Comparison of ENCODE assay signal across 21 cellular contexts in genomic region chr17:10771142-10771541, GRCh38. TPM values are rescaled to one million over a fixed set of nuclear protein-coding genes. Genes with fewer than 3 reads are reported as not detected.
DNase-seq lines count a peak whose midpoint lies in the region; ATAC-seq and TF ChIP-seq lines count a peak whose summit lies in the region.
"Had no signal": no experiment of that assay in that cellular context is flagged by ENCODE, and none has a peak within 500 bp of the region (broad histone marks: within the 10 kb centered on the region; RNA-seq: fewer than 3 reads in every experiment).

No MANE protein-coding gene starts in this region.

- 90% methylated on average over 2 of the region's 2 CpGs for WGBS in prostate gland

- BruUV-seq in PC-3 (replicated peaks; lab: Mats Ljungman, UMichigan): no TSS peak

- no peaks in the 10 kb centered on the region for H3K9me3 ChIP-seq in PC-3 (ENCODE audit: low read length)
- H3K9me3 ChIP-seq in prostate gland: no peaks in the 10 kb centered on the region

- H3K9ac ChIP-seq in PC-3 (ENCODE audit: low read length): no peak overlapping the region
- H3K9ac ChIP-seq: GM23248 had no signal

- no peak for TF ChIP-seq POLR2A in prostate gland (IDR thresholded peaks at IDR 0.05)

- H3K36me3 ChIP-seq in PC-3 (ENCODE audit: low read depth, low read length) (no peaks in the 10 kb centered on the region; the same call in 1 of the 2 replicates), prostate gland (no peaks in the 10 kb centered on the region)

- TF ChIP-seq CTCF in PC-3 (conservative IDR thresholded peaks at IDR 0.05; ENCODE audit: low read depth, low read length): no peak
- no peak for TF ChIP-seq CTCF in chondrocyte (IDR thresholded peaks at IDR 0.05)
- TF ChIP-seq CTCF in nephron progenitor cell (IDR thresholded peaks at IDR 0.05): no peak
- no peak for TF ChIP-seq CTCF in prostate gland (IDR thresholded peaks at IDR 0.05)

- no peaks in the 10 kb centered on the region for H4K20me1 ChIP-seq in PC-3 (ENCODE audit: low read length)

- H3K79me2 ChIP-seq in PC-3 (ENCODE audit: low read length): no peaks in the 10 kb centered on the region

- DNase-seq in PC-3 (peak; percentile 5), chondrocyte (ENCODE audit: low spot score) (peak; percentile 35), nephron progenitor cell (no peak), ureter (ENCODE audit: low spot score) (peak; percentile 64), prostate gland (ENCODE audit: low spot score) (no peak)
- DNase-seq: C1 segment of cervical spinal cord; Calu3; CD4-positive, alpha-beta memory T cell; COR-L47; DMS53; DMS79 treated with DMSO at 0.1 percent for 48 hours; GF-D8; GM23248; H7; HCEC 1CT had no signal

- intact Hi-C loops in PC-3 (cut with micrococcal nuclease) (no loop called here), prostate gland (cut with DNase I) (no loop called here)

- no peaks in the 10 kb centered on the region for H3K4me1 ChIP-seq in PC-3 (ENCODE audit: insufficient read depth, low read length)
- H3K4me1 ChIP-seq in prostate gland (replicated peaks): no peaks in the 10 kb centered on the region

- H3K36me3 Mint-ChIP-seq in chondrocyte (ENCODE audit: low read depth): peaks cover 7% of the 10 kb centered on the region
- peaks cover 15% of the 10 kb centered on the region for H3K36me3 Mint-ChIP-seq in nephron progenitor cell (ENCODE audit: low read depth)

- H3F3A ChIP-seq in PC-3 (ENCODE audit: low read length, unreplicated experiment): no peaks in the 10 kb centered on the region

- CTCF ChIA-PET in PC-3 (lab: Charles Lee): no interaction called here

- H3K27me3 ChIP-seq in PC-3 (ENCODE audit: low read length): no peaks in the 10 kb centered on the region
- no peaks in the 10 kb centered on the region for H3K27me3 ChIP-seq in prostate gland (replicated peaks; ENCODE audit: insufficient read depth)

- H2AFZ ChIP-seq in PC-3 (ENCODE audit: low read length): no peak overlapping the region
- H2AFZ ChIP-seq: GM23248 had no signal

- H3K4me1 Mint-ChIP-seq in chondrocyte (ENCODE audit: low read depth) (no peaks in the 10 kb centered on the region), nephron progenitor cell (peaks cover 42% of the 10 kb centered on the region)
- H3K4me1 Mint-ChIP-seq: CD4-positive, alpha-beta memory T cell had no signal

- H3K27ac Mint-ChIP-seq in chondrocyte (ENCODE audit: unreplicated experiment) (no peak overlapping the region), nephron progenitor cell (peak overlapping the region; percentile 68)
- H3K27ac Mint-ChIP-seq: CD4-positive, alpha-beta memory T cell had no signal

- H3K27ac ChIP-seq in PC-3 (ENCODE audit: low read length): no peak overlapping the region
- peak overlapping the region in 1 of 2 donors; percentile 48 for H3K27ac ChIP-seq in prostate gland
- H3K27ac ChIP-seq: GM23248 had no signal

- no peak for ATAC-seq in PC-3
- no peak for ATAC-seq in GM21723 (IDR thresholded peaks at IDR 0.05; ENCODE audit: unreplicated experiment)

- H3K4me3 ChIP-seq in PC-3 (ENCODE audit: low read length): no peak overlapping the region
- H3K4me3 ChIP-seq in prostate gland: no peak overlapping the region
- H3K4me3 ChIP-seq: GM23248 had no signal

- H3K9me2 ChIP-seq in PC-3 (replicated peaks; ENCODE audit: low read length): no peaks in the 10 kb centered on the region

- H3K4me2 ChIP-seq in PC-3 (ENCODE audit: low read length): no peak overlapping the region

- H3K4me3 Mint-ChIP-seq in chondrocyte (ENCODE audit: unreplicated experiment) (no peak overlapping the region), nephron progenitor cell (no peak overlapping the region)
- H3K4me3 Mint-ChIP-seq: CD4-positive, alpha-beta memory T cell had no signal

- POLR2A ChIA-PET in PC-3 (lab: Charles Lee; ENCODE audit: unreplicated experiment): no interaction called here

- no peaks in the 10 kb centered on the region for H3K27me3 Mint-ChIP-seq in chondrocyte (ENCODE audit: low read depth)
- peaks cover 29% of the 10 kb centered on the region for H3K27me3 Mint-ChIP-seq in nephron progenitor cell (ENCODE audit: low read depth, poor library complexity)

- H3K9me3 Mint-ChIP-seq in chondrocyte (ENCODE audit: low read depth) (peaks cover 18% of the 10 kb centered on the region), nephron progenitor cell (peaks cover 36% of the 10 kb centered on the region)

RNA-seq across cellular contexts. Expression of gene TMEM238L, which starts 32.8 kb away (rescaled TPM):
- total RNA-seq in PC-3 (2014; rRNA removed): not detected in 2 replicates
- total RNA-seq in chondrocyte: not detected in 3 replicates
- 12.4 TPM for total RNA-seq in ureter
- 10 to 100 TPM in 1 of 2 donors, 1 to 10 TPM in 1; 7.7 to 12.0 TPM for total RNA-seq in prostate gland
- total RNA-seq: A172; A673; Calu3; CD4-positive, alpha-beta memory T cell; Daoy; G401; GM23248; H1; H7 had no signal

RNA-seq across cellular contexts. Expression of gene TMEM220, which starts 41.3 kb away (rescaled TPM):
- total RNA-seq in PC-3 (2014; rRNA removed) (0.98 and 3.9 TPM in 2 replicates), chondrocyte (4.4 to 7.9 TPM (median 7.6 TPM) in 3 replicates), ureter (17.6 TPM), prostate gland (10 to 100 TPM; 18.4 to 30.1 TPM)
- total RNA-seq: Calu3 had no signal

Comparison
In these comparisons a context has a peak if more than half of its experiments do, and no peak if none do; other contexts are left out.
1. DNase-seq: peak in PC-3 (single experiment), chondrocyte (single experiment) and ureter (single experiment); none in nephron progenitor cell (single experiment) and prostate gland (single experiment).